2 cellular contexts compared by ENCODE assay signal in the genomic region with DNA sequence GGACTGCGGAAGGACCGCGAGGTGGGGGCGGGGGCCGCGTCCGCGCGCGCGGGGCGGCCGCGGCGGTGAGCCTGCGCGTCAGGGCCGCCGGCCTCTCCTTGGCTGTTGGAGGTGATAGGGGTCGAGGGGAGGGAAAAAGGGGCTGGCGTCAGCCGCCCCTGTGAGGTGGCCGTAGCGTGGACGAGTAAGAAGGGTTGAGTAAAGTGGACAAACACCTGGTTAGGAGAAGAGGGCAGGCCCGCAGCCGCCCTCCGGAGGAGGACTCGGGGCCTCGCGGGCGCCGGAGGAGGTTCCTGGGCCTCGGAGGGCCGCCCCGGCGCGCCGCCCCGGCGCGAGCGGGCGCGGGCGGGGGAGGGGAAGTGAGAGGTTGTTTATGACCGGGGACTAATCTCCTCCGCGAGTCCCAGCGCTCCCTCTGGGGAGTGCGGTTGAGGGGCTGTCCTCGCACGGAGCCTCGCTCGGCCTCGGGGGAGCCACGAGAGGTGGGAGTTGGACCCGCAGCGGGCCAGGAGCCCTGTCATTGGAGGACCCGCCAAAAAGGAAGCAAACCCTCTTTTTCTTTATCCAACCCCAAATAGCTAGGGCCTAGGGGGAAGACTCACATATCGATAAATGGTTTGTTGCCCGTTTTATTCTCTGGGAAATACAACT.
A peak's percentile ranks its signal among the peaks of the same experiment; 100 is the strongest.
TF ChIP-seq lines count a peak whose summit lies in the region.

No MANE protein-coding gene starts in this region.

TF ChIP-seq in WTC11, 78 proteins besides CTCF, POLR2A, EP300 and RAD21 (continued from another document and continues in another):
- TF ChIP-seq ZBTB43 (CRISPR knock-in tag; IDR thresholded peaks at IDR 0.05) (no peak), HMGA2 (CRISPR knock-in tag; IDR thresholded peaks at IDR 0.05) (no peak), ZNF232 (CRISPR knock-in tag; IDR thresholded peaks at IDR 0.05) (no peak), TEAD1 (CRISPR knock-in tag; IDR thresholded peaks at IDR 0.05) (no peak), NR1H2 (CRISPR knock-in tag; IDR thresholded peaks at IDR 0.05) (no peak), ELF4 (CRISPR knock-in tag; IDR thresholded peaks at IDR 0.05; ENCODE audit: low read depth) (no peak), SMAD4 (CRISPR knock-in tag; IDR thresholded peaks at IDR 0.05) (no peak), ZNF671 (CRISPR knock-in tag; IDR thresholded peaks at IDR 0.05) (no peak)
- TF ChIP-seq, protein P1, sequence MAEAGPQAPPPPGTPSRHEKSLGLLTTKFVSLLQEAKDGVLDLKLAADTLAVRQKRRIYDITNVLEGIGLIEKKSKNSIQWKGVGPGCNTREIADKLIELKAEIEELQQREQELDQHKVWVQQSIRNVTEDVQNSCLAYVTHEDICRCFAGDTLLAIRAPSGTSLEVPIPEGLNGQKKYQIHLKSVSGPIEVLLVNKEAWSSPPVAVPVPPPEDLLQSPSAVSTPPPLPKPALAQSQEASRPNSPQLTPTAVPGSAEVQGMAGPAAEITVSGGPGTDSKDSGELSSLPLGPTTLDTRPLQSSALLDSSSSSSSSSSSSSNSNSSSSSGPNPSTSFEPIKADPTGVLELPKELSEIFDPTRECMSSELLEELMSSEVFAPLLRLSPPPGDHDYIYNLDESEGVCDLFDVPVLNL (CRISPR knock-in tag; IDR thresholded peaks at IDR 0.05; ENCODE audit: borderline replicate concordance, low read depth), result no peak
- TF ChIP-seq, protein P2, sequence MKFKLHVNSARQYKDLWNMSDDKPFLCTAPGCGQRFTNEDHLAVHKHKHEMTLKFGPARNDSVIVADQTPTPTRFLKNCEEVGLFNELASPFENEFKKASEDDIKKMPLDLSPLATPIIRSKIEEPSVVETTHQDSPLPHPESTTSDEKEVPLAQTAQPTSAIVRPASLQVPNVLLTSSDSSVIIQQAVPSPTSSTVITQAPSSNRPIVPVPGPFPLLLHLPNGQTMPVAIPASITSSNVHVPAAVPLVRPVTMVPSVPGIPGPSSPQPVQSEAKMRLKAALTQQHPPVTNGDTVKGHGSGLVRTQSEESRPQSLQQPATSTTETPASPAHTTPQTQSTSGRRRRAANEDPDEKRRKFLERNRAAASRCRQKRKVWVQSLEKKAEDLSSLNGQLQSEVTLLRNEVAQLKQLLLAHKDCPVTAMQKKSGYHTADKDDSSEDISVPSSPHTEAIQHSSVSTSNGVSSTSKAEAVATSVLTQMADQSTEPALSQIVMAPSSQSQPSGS (CRISPR knock-in tag; IDR thresholded peaks at IDR 0.05; ENCODE audit: borderline replicate concordance, low read depth), result no peak
- TF ChIP-seq, protein P3, sequence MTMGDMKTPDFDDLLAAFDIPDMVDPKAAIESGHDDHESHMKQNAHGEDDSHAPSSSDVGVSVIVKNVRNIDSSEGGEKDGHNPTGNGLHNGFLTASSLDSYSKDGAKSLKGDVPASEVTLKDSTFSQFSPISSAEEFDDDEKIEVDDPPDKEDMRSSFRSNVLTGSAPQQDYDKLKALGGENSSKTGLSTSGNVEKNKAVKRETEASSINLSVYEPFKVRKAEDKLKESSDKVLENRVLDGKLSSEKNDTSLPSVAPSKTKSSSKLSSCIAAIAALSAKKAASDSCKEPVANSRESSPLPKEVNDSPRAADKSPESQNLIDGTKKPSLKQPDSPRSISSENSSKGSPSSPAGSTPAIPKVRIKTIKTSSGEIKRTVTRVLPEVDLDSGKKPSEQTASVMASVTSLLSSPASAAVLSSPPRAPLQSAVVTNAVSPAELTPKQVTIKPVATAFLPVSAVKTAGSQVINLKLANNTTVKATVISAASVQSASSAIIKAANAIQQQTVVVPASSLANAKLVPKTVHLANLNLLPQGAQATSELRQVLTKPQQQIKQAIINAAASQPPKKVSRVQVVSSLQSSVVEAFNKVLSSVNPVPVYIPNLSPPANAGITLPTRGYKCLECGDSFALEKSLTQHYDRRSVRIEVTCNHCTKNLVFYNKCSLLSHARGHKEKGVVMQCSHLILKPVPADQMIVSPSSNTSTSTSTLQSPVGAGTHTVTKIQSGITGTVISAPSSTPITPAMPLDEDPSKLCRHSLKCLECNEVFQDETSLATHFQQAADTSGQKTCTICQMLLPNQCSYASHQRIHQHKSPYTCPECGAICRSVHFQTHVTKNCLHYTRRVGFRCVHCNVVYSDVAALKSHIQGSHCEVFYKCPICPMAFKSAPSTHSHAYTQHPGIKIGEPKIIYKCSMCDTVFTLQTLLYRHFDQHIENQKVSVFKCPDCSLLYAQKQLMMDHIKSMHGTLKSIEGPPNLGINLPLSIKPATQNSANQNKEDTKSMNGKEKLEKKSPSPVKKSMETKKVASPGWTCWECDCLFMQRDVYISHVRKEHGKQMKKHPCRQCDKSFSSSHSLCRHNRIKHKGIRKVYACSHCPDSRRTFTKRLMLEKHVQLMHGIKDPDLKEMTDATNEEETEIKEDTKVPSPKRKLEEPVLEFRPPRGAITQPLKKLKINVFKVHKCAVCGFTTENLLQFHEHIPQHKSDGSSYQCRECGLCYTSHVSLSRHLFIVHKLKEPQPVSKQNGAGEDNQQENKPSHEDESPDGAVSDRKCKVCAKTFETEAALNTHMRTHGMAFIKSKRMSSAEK (CRISPR knock-in tag; IDR thresholded peaks at IDR 0.05; ENCODE audit: borderline replicate concordance), result no peak
- TF ChIP-seq, protein P4, sequence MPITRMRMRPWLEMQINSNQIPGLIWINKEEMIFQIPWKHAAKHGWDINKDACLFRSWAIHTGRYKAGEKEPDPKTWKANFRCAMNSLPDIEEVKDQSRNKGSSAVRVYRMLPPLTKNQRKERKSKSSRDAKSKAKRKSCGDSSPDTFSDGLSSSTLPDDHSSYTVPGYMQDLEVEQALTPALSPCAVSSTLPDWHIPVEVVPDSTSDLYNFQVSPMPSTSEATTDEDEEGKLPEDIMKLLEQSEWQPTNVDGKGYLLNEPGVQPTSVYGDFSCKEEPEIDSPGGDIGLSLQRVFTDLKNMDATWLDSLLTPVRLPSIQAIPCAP (CRISPR knock-in tag; IDR thresholded peaks at IDR 0.05), result no peak; the same call in 1 of the 2 replicates

TF ChIP-seq in HepG2, 621 proteins besides CTCF, POLR2A, EP300 and RAD21 (continued from another document and continues in another):
- TF ChIP-seq ZBED4 (CRISPR knock-in tag; IDR thresholded peaks at IDR 0.05; ENCODE audit: borderline replicate concordance) (no peak; the same call in 1 of the 2 replicates), DMAP1 (CRISPR knock-in tag; IDR thresholded peaks at IDR 0.05) (0 out of 2 replicates have a peak, but pooled peaks have one; percentile 29), SNRNP70 (IDR thresholded peaks at IDR 0.05; ENCODE audit: low read depth, low read length) (no peak), FLYWCH1 (CRISPR knock-in tag; IDR thresholded peaks at IDR 0.05) (no peak), ZNF878 (CRISPR knock-in tag; IDR thresholded peaks at IDR 0.05) (peak; percentile 23; the same call in 1 of the 2 replicates), U2AF2 (IDR thresholded peaks at IDR 0.05; ENCODE audit: low read depth, low read length) (no peak), SIX1 (CRISPR knock-in tag; IDR thresholded peaks at IDR 0.05; ENCODE audit: borderline replicate concordance) (no peak), ZNF614 (CRISPR knock-in tag; IDR thresholded peaks at IDR 0.05; ENCODE audit: borderline replicate concordance) (peak; percentile 32; the same call in 1 of the 2 replicates), ZNF724P (CRISPR knock-in tag; IDR thresholded peaks at IDR 0.05; ENCODE audit: borderline replicate concordance) (no peak; the same call in 1 of the 2 replicates), ZNF570 (CRISPR knock-in tag; IDR thresholded peaks at IDR 0.05; ENCODE audit: borderline replicate concordance) (no peak), ETV6 (CRISPR knock-in tag; conservative IDR thresholded peaks at IDR 0.05) (peak; percentile 83; the same call in 1 of the 2 replicates), MBD4 (IDR thresholded peaks at IDR 0.05; ENCODE audit: borderline replicate concordance, low read length) (no peak), MLLT10 (CRISPR knock-in tag; IDR thresholded peaks at IDR 0.05) (no peak), ZNF577 (CRISPR knock-in tag; IDR thresholded peaks at IDR 0.05; ENCODE audit: borderline replicate concordance, low read depth) (no peak), RFX3 (CRISPR knock-in tag; IDR thresholded peaks at IDR 0.05) (no peak), RARG (CRISPR knock-in tag; IDR thresholded peaks at IDR 0.05; ENCODE audit: low read depth) (no peak), ZNF230 (CRISPR knock-in tag; IDR thresholded peaks at IDR 0.05) (no peak), ATF1 (CRISPR knock-in tag; IDR thresholded peaks at IDR 0.05) (no peak), NCOA2 (CRISPR knock-in tag; IDR thresholded peaks at IDR 0.05) (no peak; the same call in 1 of the 2 replicates), ZKSCAN8 (CRISPR knock-in tag; IDR thresholded peaks at IDR 0.05; ENCODE audit: borderline replicate concordance) (no peak), ZBTB7B (CRISPR knock-in tag; IDR thresholded peaks at IDR 0.05) (no peak; the same call in 1 of the 2 replicates), HMGA1 (CRISPR knock-in tag; conservative IDR thresholded peaks at IDR 0.05) (no peak), GABPB1 (CRISPR knock-in tag; IDR thresholded peaks at IDR 0.05) (peak; percentile 59; the same call in 1 of the 2 replicates), MXI1 (IDR thresholded peaks at IDR 0.05; ENCODE audit: borderline replicate concordance, low read depth, low read length) (no peak), NR1H2 (CRISPR knock-in tag; IDR thresholded peaks at IDR 0.05; ENCODE audit: borderline replicate concordance, low read depth) (no peak), ZNF7 (CRISPR knock-in tag; IDR thresholded peaks at IDR 0.05) (no peak), KLF12 (CRISPR knock-in tag; IDR thresholded peaks at IDR 0.05; ENCODE audit: borderline replicate concordance) (no peak), DPF2 (CRISPR knock-in tag; IDR thresholded peaks at IDR 0.05; ENCODE audit: borderline replicate concordance, low read depth) (no peak), SRY (CRISPR knock-in tag; IDR thresholded peaks at IDR 0.05) (no peak), STAT5B (CRISPR knock-in tag; IDR thresholded peaks at IDR 0.05) (no peak), SYNCRIP (IDR thresholded peaks at IDR 0.05; ENCODE audit: insufficient read depth, low read depth, low read length) (no peak), NR2F2 (IDR thresholded peaks at IDR 0.05; ENCODE audit: borderline replicate concordance, low read depth) (0 out of 2 replicates have a peak, but pooled peaks have one; percentile 33), ZNF430 (CRISPR knock-in tag; IDR thresholded peaks at IDR 0.05) (no peak), KMT2A (CRISPR knock-in tag; IDR thresholded peaks at IDR 0.05) (no peak), RCOR2 (CRISPR knock-in tag; IDR thresholded peaks at IDR 0.05) (no peak), ZNF280B (CRISPR knock-in tag; IDR thresholded peaks at IDR 0.05; ENCODE audit: borderline replicate concordance) (no peak), THAP7 (CRISPR knock-in tag; IDR thresholded peaks at IDR 0.05) (no peak)
- TF ChIP-seq, protein P5, sequence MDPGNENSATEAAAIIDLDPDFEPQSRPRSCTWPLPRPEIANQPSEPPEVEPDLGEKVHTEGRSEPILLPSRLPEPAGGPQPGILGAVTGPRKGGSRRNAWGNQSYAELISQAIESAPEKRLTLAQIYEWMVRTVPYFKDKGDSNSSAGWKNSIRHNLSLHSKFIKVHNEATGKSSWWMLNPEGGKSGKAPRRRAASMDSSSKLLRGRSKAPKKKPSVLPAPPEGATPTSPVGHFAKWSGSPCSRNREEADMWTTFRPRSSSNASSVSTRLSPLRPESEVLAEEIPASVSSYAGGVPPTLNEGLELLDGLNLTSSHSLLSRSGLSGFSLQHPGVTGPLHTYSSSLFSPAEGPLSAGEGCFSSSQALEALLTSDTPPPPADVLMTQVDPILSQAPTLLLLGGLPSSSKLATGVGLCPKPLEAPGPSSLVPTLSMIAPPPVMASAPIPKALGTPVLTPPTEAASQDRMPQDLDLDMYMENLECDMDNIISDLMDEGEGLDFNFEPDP (CRISPR knock-in tag; conservative IDR thresholded peaks at IDR 0.05), result no peak
- TF ChIP-seq, protein P6, sequence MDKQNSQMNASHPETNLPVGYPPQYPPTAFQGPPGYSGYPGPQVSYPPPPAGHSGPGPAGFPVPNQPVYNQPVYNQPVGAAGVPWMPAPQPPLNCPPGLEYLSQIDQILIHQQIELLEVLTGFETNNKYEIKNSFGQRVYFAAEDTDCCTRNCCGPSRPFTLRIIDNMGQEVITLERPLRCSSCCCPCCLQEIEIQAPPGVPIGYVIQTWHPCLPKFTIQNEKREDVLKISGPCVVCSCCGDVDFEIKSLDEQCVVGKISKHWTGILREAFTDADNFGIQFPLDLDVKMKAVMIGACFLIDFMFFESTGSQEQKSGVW (CRISPR knock-in tag; IDR thresholded peaks at IDR 0.05; ENCODE audit: borderline replicate concordance), result no peak
